8 cellular contexts compared by ENCODE assay signal in genomic region chr5:95620870-95621838, GRCh38. TPM values are rescaled to one million over a fixed set of nuclear protein-coding genes. Genes with fewer than 3 reads are reported as not detected.
DNase-seq lines count a peak whose midpoint lies in the region; ATAC-seq and TF ChIP-seq lines count a peak whose summit lies in the region.

No MANE protein-coding gene starts in this region.

- BruUV-seq in MCF 10A (replicated peaks; lab: Mats Ljungman, UMichigan) (no TSS peak), PC-9 (replicated peaks; lab: Mats Ljungman, UMichigan) (no TSS peak)

- H3K4me1 ChIP-seq in breast epithelium = peaks cover 0 to 4% of the 10 kb centered on the region in 2 donors
- H3K4me1 ChIP-seq in PC-9 (replicated peaks; ENCODE audit: insufficient read depth) = 0 out of 2 replicates have a peak, but pooled peaks cover 4% of the 10 kb centered on the region

- DNase-seq in breast epithelium (ENCODE audit: low spot score in 2 of 2) = no peak
- DNase-seq in MCF 10A (ENCODE audit: unreplicated experiment) = no peak
- peak in 1 of 2 experiments; percentile 31 for DNase-seq in PC-9
- DNase-seq in activated naive CD4-positive, alpha-beta T cell treated with Interleukin-2 at 50 U/mL for 16 hours = peak; percentile 60
- DNase-seq in left ventricle myocardium superior = peak; percentile 46
- DNase-seq in sciatic nerve (ENCODE audit: low spot score) = peak; percentile 58
- no peak for DNase-seq in cortex of kidney (lab: John Stamatoyannopoulos, UW)

- no peaks in the 10 kb centered on the region for H3K9me3 Mint-ChIP-seq in MCF 10A (ENCODE audit: unreplicated experiment)

- no peaks in the 10 kb centered on the region for H3K36me3 Mint-ChIP-seq in MCF 10A (ENCODE audit: insufficient read depth, unreplicated experiment)

- ATAC-seq in HG03039 (IDR thresholded peaks at IDR 0.05; ENCODE audit: unreplicated experiment) (peak; percentile 41), left ventricle myocardium superior (peak; percentile 67), sciatic nerve (peak; percentile 55)

- no peaks in the 10 kb centered on the region for H3K27me3 ChIP-seq in breast epithelium
- H3K27me3 ChIP-seq in PC-9 (ENCODE audit: insufficient read depth, low read depth) = peaks cover 13% of the 10 kb centered on the region; the same call in 1 of the 2 replicates

- no peaks in the 10 kb centered on the region for H3K9me2 ChIP-seq in PC-9 (ENCODE audit: insufficient read depth)

- no peaks in the 10 kb centered on the region for H3K9me3 ChIP-seq in breast epithelium
- H3K9me3 ChIP-seq in PC-9 (ENCODE audit: insufficient read depth, low read depth) = no peaks in the 10 kb centered on the region

- H3K27ac ChIP-seq in breast epithelium = no peak overlapping the region
- no peak overlapping the region for H3K27ac ChIP-seq in PC-9

- H3K4me3 Mint-ChIP-seq in MCF 10A (ENCODE audit: unreplicated experiment) = no peak overlapping the region

- intact Hi-C loops in breast epithelium (cut with DNase I; ENCODE audit: low total_unique reads) (no loop called here), MCF 10A (cut with micrococcal nuclease) (no loop called here), PC-9 (cut with micrococcal nuclease; ENCODE audit: unreplicated experiment) (no loop called here), left ventricle myocardium superior (cut with micrococcal nuclease) (no loop called here), sciatic nerve (cut with DNase I) (no loop called here)

- TF ChIP-seq POLR2A in breast epithelium (IDR thresholded peaks at IDR 0.05) = no peak

- H2AFZ ChIP-seq in PC-9 = peak overlapping the region; percentile 73

- POLR2A ChIA-PET in MCF 10A (lab: Yijun Ruan, JAX) = interaction anchor here (0.8 kb wide), 1 partner anchor 10 kb away, joined by 3 read pairs; no protein-coding TSS in a partner anchor
- POLR2A ChIA-PET in PC-9 (lab: Charles Lee; ENCODE audit: unreplicated experiment) = interaction anchor here (0.6 to 0.7 kb wide), 2 partner anchors 89 to 221 kb away, joined by 3 to 4 read pairs; no protein-coding TSS in a partner anchor

- CTCF ChIA-PET in MCF 10A (lab: Yijun Ruan, JAX) = no interaction called here
- CTCF ChIA-PET in PC-9 (lab: Charles Lee) = no interaction called here

- no peaks in the 10 kb centered on the region for H3K36me3 ChIP-seq in breast epithelium
- no peaks in the 10 kb centered on the region for H3K36me3 ChIP-seq in PC-9 (ENCODE audit: low read depth)

- no peak overlapping the region for H3K27ac Mint-ChIP-seq in MCF 10A (ENCODE audit: low read depth, unreplicated experiment)

- H4K20me1 ChIP-seq in PC-9 (ENCODE audit: insufficient read depth) = no peaks in the 10 kb centered on the region

- TF ChIP-seq CTCF in breast epithelium (IDR thresholded peaks at IDR 0.05) (no peak), MCF 10A (IDR thresholded peaks at IDR 0.05; ENCODE audit: unreplicated experiment) (no peak), PC-9 (conservative IDR thresholded peaks at IDR 0.05) (no peak)

- H3K79me2 ChIP-seq in PC-9 (ENCODE audit: low read depth) = no peaks in the 10 kb centered on the region

- peaks cover 9% of the 10 kb centered on the region for H3K4me1 Mint-ChIP-seq in MCF 10A (ENCODE audit: insufficient read depth, unreplicated experiment)

- H3F3A ChIP-seq in PC-9 (ENCODE audit: insufficient read depth, low read depth) = 0 out of 2 replicates have a peak, but pooled peaks cover 3% of the 10 kb centered on the region

- peak overlapping the region; percentile 81 for H3K4me2 ChIP-seq in PC-9

- H3K4me3 ChIP-seq in breast epithelium = peak overlapping the region; percentile 55 to 74 (median 57)
- H3K4me3 ChIP-seq in PC-9 = peak overlapping the region; percentile 60; the same call in 1 of the 2 replicates

- no peaks in the 10 kb centered on the region for H3K27me3 Mint-ChIP-seq in MCF 10A (ENCODE audit: insufficient read depth, unreplicated experiment)

RNA-seq across cellular contexts. Expression of gene GPR150, which starts 1.3 kb away (rescaled TPM):
- total RNA-seq in breast epithelium (1 to 10 TPM in 1 of 3 donors, under 1 TPM in 1, not detected in 1; 0.33 to 1.4 TPM), MCF 10A (2022) (not detected in 2 replicates), PC-9 (2021) (0.17 TPM in 1 of 2 replicates, not detected in the other), left ventricle myocardium superior (not detected), sciatic nerve (0.49 TPM)

RNA-seq across cellular contexts. Expression of gene RFESD, which starts 25.4 kb away (rescaled TPM):
- total RNA-seq in breast epithelium (1 to 10 TPM; 1.6 to 4.3 (median 3.4) TPM), MCF 10A (2022) (4.2 and 5.9 TPM in 2 replicates), PC-9 (2021) (4.6 and 5.0 TPM in 2 replicates), left ventricle myocardium superior (6.0 TPM), sciatic nerve (3.9 TPM)

Comparison
In these comparisons a context has a peak if more than half of its experiments do, and no peak if none do; other contexts are left out.
1. DNase-seq: peak in activated naive CD4-positive, alpha-beta T cell treated with Interleukin-2 at 50 U/mL for 16 hours (single experiment), left ventricle myocardium superior (single experiment) and sciatic nerve (single experiment); none in breast epithelium (0 of 2), MCF 10A (single experiment) and cortex of kidney (single experiment).
2. Peak in every context shown above with its lines, with median percentiles within 50 percentile points of each other: ATAC-seq.